17 cellular contexts compared by ENCODE assay signal in genomic region chr3:43692971-43693370, GRCh38. TPM values are rescaled to one million over a fixed set of nuclear protein-coding genes. Genes with fewer than 3 reads are reported as not detected.
DNase-seq lines count a peak whose midpoint lies in the region; ATAC-seq and TF ChIP-seq lines count a peak whose summit lies in the region.
"Had no signal": no experiment of that assay in that cellular context is flagged by ENCODE, and none has a peak within 500 bp of the region (broad histone marks: within the 10 kb centered on the region; RNA-seq: fewer than 3 reads in every experiment).

No MANE protein-coding gene starts in this region.

- H3K27me3 ChIP-seq in CD4-positive, alpha-beta T cell (ENCODE audit: control insufficient read depth, insufficient read depth, low read length), result no peaks in the 10 kb centered on the region
- H3K27me3 ChIP-seq in IMR-90 (ENCODE audit: control insufficient read depth, insufficient read depth, low read length) (no peaks in the 10 kb centered on the region), duodenal mucosa (ENCODE audit: control insufficient read depth in 1 of 2, insufficient read depth in 2 of 2, low read length in 2 of 2) (no peaks in the 10 kb centered on the region), osteoblast (ENCODE audit: insufficient read depth, low read length) (no peaks in the 10 kb centered on the region), prostate gland (replicated peaks; ENCODE audit: insufficient read depth) (no peaks in the 10 kb centered on the region)
- H3K27me3 ChIP-seq: colonic mucosa, gastrocnemius medialis had no signal

- no peak overlapping the region for H3K27ac ChIP-seq in CD4-positive, alpha-beta T cell (ENCODE audit: low read depth, low read length)
- peak overlapping the region; percentile 35; the same call in 1 of the 2 replicates for H3K27ac ChIP-seq in IMR-90 (ENCODE audit: insufficient read depth, low read length)
- no peak overlapping the region for H3K27ac ChIP-seq in duodenal mucosa (ENCODE audit: low read depth, low read length)
- no peak overlapping the region for H3K27ac ChIP-seq in osteoblast (ENCODE audit: low read depth, low read length)
- no peak overlapping the region for H3K27ac ChIP-seq in prostate gland
- H3K27ac ChIP-seq: colonic mucosa had no signal

- H3K9ac ChIP-seq in IMR-90 (ENCODE audit: low read depth, low read length), result no peak overlapping the region
- no peak overlapping the region for H3K9ac ChIP-seq in duodenal mucosa (ENCODE audit: low read depth in 1 of 2, low read length in 2 of 2)

- no peak overlapping the region for H3K4ac ChIP-seq in IMR-90 (ENCODE audit: low read depth, low read length)

- peak overlapping the region; percentile 84 for H3K4me3 Mint-ChIP-seq in CD4-positive, alpha-beta T cell

- H4K20me1 ChIP-seq in IMR-90 (ENCODE audit: insufficient read depth, low read length) (no peaks in the 10 kb centered on the region; the same call in 1 of the 2 replicates), osteoblast (ENCODE audit: insufficient read depth, low read length) (peaks cover 4% of the 10 kb centered on the region)

- no peak overlapping the region for H2AK9ac ChIP-seq in IMR-90 (replicated peaks; ENCODE audit: low read depth, low read length, poor library complexity)

- H4K8ac ChIP-seq in IMR-90 (ENCODE audit: low read depth in 2 of 2, low read length in 2 of 2), result no peak overlapping the region

- H3K36me3 Mint-ChIP-seq in CD4-positive, alpha-beta T cell (ENCODE audit: low read depth), result peaks cover 8% of the 10 kb centered on the region

- H3K27ac Mint-ChIP-seq in CD4-positive, alpha-beta T cell, result peak overlapping the region; percentile 48

- H2BK5ac ChIP-seq in IMR-90 (ENCODE audit: low read depth, low read length, poor library complexity, severe bottlenecking), result no peak overlapping the region

- no CpG with 5 or more reads among the region's 2 CpGs for WGBS in IMR-90 (ENCODE audit: extremely low coverage in 2 of 2, insufficient read length in 1 of 2), 2 experiments
- 32% methylated on average over 2 of the region's 2 CpGs for WGBS in prostate gland

- intact Hi-C loops in CD4-positive, alpha-beta T cell (cut with DNase I, micrococcal nuclease), result loop anchor here (5.0 to 10.0 kb wide), 4 partner anchors 71 to 814 kb away; partner anchors contain the start of genes ANO10 (in 1 of the 2), POMGNT2 (in 1 of the 2) and TCAIM (in 1 of the 2)
- intact Hi-C loops in IMR-90 (cut with micrococcal nuclease), result loop anchor here (5.0 kb wide), 3 partner anchors 151 to 471 kb away; no protein-coding TSS in a partner anchor
- intact Hi-C loops in prostate gland (cut with DNase I), result loop anchor here (5.0 kb wide), 2 partner anchors 71 to 74 kb away; partner anchors contain the start of gene ANO10

- H3K4me1 ChIP-seq in IMR-90 (ENCODE audit: control insufficient read depth, insufficient read depth, low read length) (peaks cover 8% of the 10 kb centered on the region), duodenal mucosa (ENCODE audit: control insufficient read depth in 1 of 2, insufficient read depth in 2 of 2, low read length in 2 of 2) (peaks cover 35 to 53% of the 10 kb centered on the region in 2 donors), osteoblast (ENCODE audit: insufficient read depth, low read length) (peaks cover 20% of the 10 kb centered on the region), prostate gland (replicated peaks) (no peaks in the 10 kb centered on the region)

- TF ChIP-seq POLR2A in IMR-90 (IDR thresholded peaks at IDR 0.05; ENCODE audit: low read depth, low read length) (no peak), prostate gland (IDR thresholded peaks at IDR 0.05) (no peak)

- in situ Hi-C loops in IMR-90 (cut with MboI; ENCODE audit: low sequenced_read_pairs), result no loop called here

- peaks cover 67% of the 10 kb centered on the region for H3K79me2 ChIP-seq in osteoblast (ENCODE audit: insufficient read depth, low read length)

- no peak overlapping the region for H3K56ac ChIP-seq in IMR-90 (ENCODE audit: extremely low read depth, insufficient read depth, low read length)

- DNase-seq in CD4-positive, alpha-beta T cell, result no peak
- DNase-seq in IMR-90 (no peak), osteoblast (ENCODE audit: insufficient read length, low spot score, missing footprints) (no peak), hippocampal formation (lab: John Stamatoyannopoulos, UW) (no peak), NCI-H2029 treated with DMSO at 0.1 percent for 48 hours (lab: John Stamatoyannopoulos, UW) (no peak), prostate gland (ENCODE audit: low spot score) (no peak)
- DNase-seq: colonic mucosa, COR-L47, gastrocnemius medialis, Kasumi-1, kidney, NCI-H2171 treated with DMSO at 0.1 percent for 48 hours, substantia nigra had no signal

- no peaks in the 10 kb centered on the region for H3K27me3 Mint-ChIP-seq in CD4-positive, alpha-beta T cell

- H3K9me3 ChIP-seq in CD4-positive, alpha-beta T cell (ENCODE audit: control insufficient read depth, low read length), result no peaks in the 10 kb centered on the region
- H3K9me3 ChIP-seq in IMR-90 (ENCODE audit: control insufficient read depth, insufficient read depth, low read length), result no peaks in the 10 kb centered on the region
- H3K9me3 ChIP-seq in duodenal mucosa (ENCODE audit: control insufficient read depth in 1 of 2, low read length in 2 of 2), result no peaks in the 10 kb centered on the region
- no peaks in the 10 kb centered on the region for H3K9me3 ChIP-seq in osteoblast (ENCODE audit: low read depth, low read length)
- no peaks in the 10 kb centered on the region for H3K9me3 ChIP-seq in prostate gland
- H3K9me3 ChIP-seq: colonic mucosa, gastrocnemius medialis had no signal

- H2BK20ac ChIP-seq in IMR-90 (ENCODE audit: low read depth, low read length), result 0 out of 2 replicates have a peak overlapping the region, but pooled peaks have one; percentile 1

- H3K9me3 Mint-ChIP-seq in CD4-positive, alpha-beta T cell, result no peaks in the 10 kb centered on the region
- H3K9me3 Mint-ChIP-seq: activated naive CD4-positive, alpha-beta T cell treated with anti-CD3 and anti-CD28 coated beads, Interleukin-2, amount 50 U/mL, for 72 hours; T-helper 2 cell treated with Interferon-gamma antibody and Interleukin-4, amounts not matched to agents 5 μg/mL and 100 μg/mL, for 36 hours had no signal

- no TSS peak for BruUV-seq in IMR-90 (replicated peaks; lab: Mats Ljungman, UMichigan)

- H3K9me1 ChIP-seq in IMR-90 (ENCODE audit: insufficient read depth, low read length), result peaks cover 18% of the 10 kb centered on the region

- H2AK5ac ChIP-seq in IMR-90 (ENCODE audit: low read depth, low read length), result no peak overlapping the region

- H4K91ac ChIP-seq in IMR-90 (ENCODE audit: insufficient read depth, low read depth, low read length), result no peak overlapping the region; the same call in 1 of the 2 replicates

- peak overlapping the region; percentile 4; the same call in 1 of the 2 replicates for H3K23ac ChIP-seq in IMR-90 (ENCODE audit: low read depth, low read length)

- H3K4me2 ChIP-seq in IMR-90 (ENCODE audit: low read depth, low read length), result peak overlapping the region; percentile 56
- peak overlapping the region; percentile 98 for H3K4me2 ChIP-seq in osteoblast (ENCODE audit: insufficient read depth, low read length)

- POLR2A ChIA-PET in CD4-positive, alpha-beta T cell (lab: Charles Lee), result interaction anchor here (1.0 kb wide), 1 partner anchor 160 kb away, joined by 3 read pairs; no protein-coding TSS in a partner anchor
- POLR2A ChIA-PET in IMR-90 (lab: Charles Lee; ENCODE audit: unreplicated experiment), result no interaction called here

- H3K4me1 Mint-ChIP-seq in CD4-positive, alpha-beta T cell (ENCODE audit: low read depth), result peaks cover 33% of the 10 kb centered on the region

- CTCF ChIA-PET in CD4-positive, alpha-beta T cell (lab: Charles Lee), result interaction anchor here (0.7 kb wide), 1 partner anchor 1280 kb away, joined by 3 read pairs; no protein-coding TSS in a partner anchor
- CTCF ChIA-PET in IMR-90 (lab: Yijun Ruan, JAX), result interaction anchor here (0.6 to 0.9 kb wide), 2 partner anchors 84 to 163 kb away, joined by 3 to 6 read pairs; no protein-coding TSS in a partner anchor

- H3K4me3 ChIP-seq in IMR-90 (ENCODE audit: insufficient read depth, low read depth, low read length), result no peak overlapping the region
- H3K4me3 ChIP-seq in duodenal mucosa (ENCODE audit: low read depth in 1 of 2, low read length in 2 of 2), result peak overlapping the region; percentile 4 to 28
- H3K4me3 ChIP-seq in osteoblast (ENCODE audit: insufficient read depth, low read length), result no peak overlapping the region
- H3K4me3 ChIP-seq in prostate gland, result no peak overlapping the region
- H3K4me3 ChIP-seq: colonic mucosa had no signal

- dilution Hi-C loops in IMR-90 (cut with HindIII; ENCODE audit: low sequenced_read_pairs, unreplicated experiment), result no loop called here

- peaks cover 19 to 51% of the 10 kb centered on the region in 2 experiments for H3K79me1 ChIP-seq in IMR-90 (ENCODE audit: low read depth in 1 of 2, low read length in 2 of 2)

- H2BK15ac ChIP-seq in IMR-90 (ENCODE audit: low read depth, low read length), result no peak overlapping the region

- H4K5ac ChIP-seq in IMR-90 (ENCODE audit: low read depth, low read length), result peak overlapping the region; percentile 30; the same call in 1 of the 2 replicates

- no peak for ATAC-seq in CD4-positive, alpha-beta T cell (ENCODE audit: poor library complexity)
- ATAC-seq in IMR-90 (ENCODE audit: low read depth) (no peak), GM21526 (IDR thresholded peaks at IDR 0.05; ENCODE audit: low FRiP score, unreplicated experiment) (no peak)
- ATAC-seq: activated naive CD4-positive, alpha-beta T cell treated with anti-CD3 and anti-CD28 coated beads, Interleukin-2, amount 50 U/mL, for 72 hours; gastrocnemius medialis had no signal

- no peak overlapping the region for H3K14ac ChIP-seq in IMR-90 (replicated peaks; ENCODE audit: low read depth, low read length)

- no peak overlapping the region for H2BK120ac ChIP-seq in IMR-90 (ENCODE audit: low read depth, low read length)

- peaks cover 1% of the 10 kb centered on the region; the same call in 1 of the 2 replicates for H3K36me3 ChIP-seq in IMR-90 (ENCODE audit: control insufficient read depth, insufficient read depth, low read length)
- H3K36me3 ChIP-seq in duodenal mucosa (ENCODE audit: control insufficient read depth in 1 of 2, insufficient read depth in 2 of 2, low read length in 2 of 2), result no peaks in the 10 kb centered on the region
- no peaks in the 10 kb centered on the region for H3K36me3 ChIP-seq in osteoblast (ENCODE audit: insufficient read depth, low read length)
- no peaks in the 10 kb centered on the region for H3K36me3 ChIP-seq in prostate gland
- H3K36me3 ChIP-seq: colonic mucosa, gastrocnemius medialis had no signal

- peak overlapping the region; percentile 77 for H3K18ac ChIP-seq in IMR-90 (ENCODE audit: low read depth, low read length)

- no peak overlapping the region for H2AFZ ChIP-seq in IMR-90 (replicated peaks; ENCODE audit: low read length, poor library complexity)
- H2AFZ ChIP-seq in osteoblast (ENCODE audit: low read length), result no peak overlapping the region

- TF ChIP-seq CTCF in CD4-positive, alpha-beta T cell (IDR thresholded peaks at IDR 0.05), result no peak
- TF ChIP-seq CTCF in IMR-90 (conservative IDR thresholded peaks at IDR 0.05; ENCODE audit: low read depth, low read length), result no peak
- no peak for TF ChIP-seq CTCF in osteoblast (IDR thresholded peaks at IDR 0.05; ENCODE audit: extremely low read depth, low read depth, low read length)
- no peak for TF ChIP-seq CTCF in prostate gland (IDR thresholded peaks at IDR 0.05)

- TF ChIP-seq RAD21 in IMR-90 (IDR thresholded peaks at IDR 0.05; ENCODE audit: low read length), result no peak

RNA-seq across cellular contexts. Expression of gene ABHD5, which starts 2.2 kb away (rescaled TPM):
- total RNA-seq in CD4-positive, alpha-beta T cell, result 1 to 10 TPM; 6.4 to 9.3 TPM
- total RNA-seq in IMR-90 (2012; rRNA removed) (33.2 and 33.6 TPM in 2 replicates), osteoblast (37.6 and 45.1 TPM in 2 replicates), prostate gland (10 to 100 TPM; 10.7 to 20.6 TPM)
- 13.8 and 15.8 TPM in 2 replicates for polyA plus RNA-seq in IMR-90 (2012; rRNA removed)
- polyA plus RNA-seq in IMR-90 (2012; cell fraction: cytosol; rRNA removed), result 5.6 and 6.0 TPM in 2 replicates
- polyA plus RNA-seq in IMR-90 (2012; cell fraction: nucleus; rRNA removed; ENCODE audit: low replicate concordance), result 3.3 and 26.7 TPM in 2 replicates

Comparison
In these comparisons a context has a peak if more than half of its experiments do, and no peak if none do; other contexts are left out.
1. H3K4me3 ChIP-seq: peak in duodenal mucosa (2 of 2); none in IMR-90 (single experiment), osteoblast (single experiment) and prostate gland (0 of 2).